Comparison of ENCODE assay signal across 7 cellular contexts in genomic region chr17:38852771-38853291, GRCh38. TPM values are rescaled to one million over a fixed set of nuclear protein-coding genes. Genes with fewer than 3 reads are reported as not detected.
DNase-seq lines count a peak whose midpoint lies in the region; ATAC-seq and TF ChIP-seq lines count a peak whose summit lies in the region.

No MANE protein-coding gene starts in this region.

- H3K27me3 ChIP-seq in esophagus (ENCODE audit: control insufficient read depth in 1 of 2, insufficient read depth in 2 of 2, low read length in 2 of 2) (no peaks in the 10 kb centered on the region), neutrophil (no peaks in the 10 kb centered on the region)

- peaks cover 58% of the 10 kb centered on the region for H3K36me3 Mint-ChIP-seq in HFFc6 (ENCODE audit: low read depth)
- H3K36me3 Mint-ChIP-seq in T-helper 2 cell treated with Interferon-gamma antibody and Interleukin-4, amounts not matched to agents 5 μg/mL and 100 μg/mL, for 36 hours (ENCODE audit: low read depth), result peaks cover 50% of the 10 kb centered on the region

- 1% methylated on average over 19 of the region's 19 CpGs for WGBS in esophagus, 2 donors

- H3K27ac Mint-ChIP-seq in HFFc6, result peak overlapping the region; percentile 99
- H3K27ac Mint-ChIP-seq in T-helper 2 cell treated with Interferon-gamma antibody and Interleukin-4, amounts not matched to agents 5 μg/mL and 100 μg/mL, for 36 hours, result peak overlapping the region; percentile 99

- H3K27ac ChIP-seq in esophagus (ENCODE audit: low read depth in 2 of 2, low read length in 1 of 2) (peak overlapping the region; percentile 97 to 98), neutrophil (peak overlapping the region; percentile 96)

- peak overlapping the region; percentile 68 to 74 for H3K4me3 ChIP-seq in esophagus (ENCODE audit: low read depth in 1 of 2, low read length in 2 of 2)
- H3K4me3 ChIP-seq in neutrophil (ENCODE audit: low read depth in 1 of 2, low read length in 1 of 2), result peak overlapping the region; percentile 82 to 97

- H3K27me3 Mint-ChIP-seq in HFFc6 (ENCODE audit: insufficient read depth), result peaks cover 10% of the 10 kb centered on the region
- no peaks in the 10 kb centered on the region for H3K27me3 Mint-ChIP-seq in T-helper 2 cell treated with Interferon-gamma antibody and Interleukin-4, amounts not matched to agents 5 μg/mL and 100 μg/mL, for 36 hours (ENCODE audit: low read depth)

- peaks cover 7% of the 10 kb centered on the region; the same call in 1 of the 2 replicates for H3K9me3 Mint-ChIP-seq in HFFc6
- no peaks in the 10 kb centered on the region for H3K9me3 Mint-ChIP-seq in T-helper 2 cell treated with Interferon-gamma antibody and Interleukin-4, amounts not matched to agents 5 μg/mL and 100 μg/mL, for 36 hours

- H3K36me3 ChIP-seq in esophagus (ENCODE audit: control insufficient read depth in 2 of 2, insufficient read depth in 2 of 2, low read length in 1 of 2) (peaks cover 5 to 12% of the 10 kb centered on the region in 2 donors), neutrophil (peaks cover 28% of the 10 kb centered on the region)

- H3K4me3 Mint-ChIP-seq in HFFc6, result peak overlapping the region; percentile 100
- H3K4me3 Mint-ChIP-seq in T-helper 2 cell treated with Interferon-gamma antibody and Interleukin-4, amounts not matched to agents 5 μg/mL and 100 μg/mL, for 36 hours, result peak overlapping the region; percentile 97

- TF ChIP-seq CTCF in HFFc6 (IDR thresholded peaks at IDR 0.05), result no peak
- TF ChIP-seq CTCF in neutrophil (IDR thresholded peaks at IDR 0.05), result no peak

- H3K9me3 ChIP-seq in esophagus (ENCODE audit: control insufficient read depth in 2 of 2, insufficient read depth in 1 of 2, low read depth in 1 of 2, low read length in 1 of 2) (no peaks in the 10 kb centered on the region), neutrophil (no peaks in the 10 kb centered on the region)

- H3K4me1 Mint-ChIP-seq in HFFc6 (ENCODE audit: low read depth), result peaks cover 59% of the 10 kb centered on the region
- H3K4me1 Mint-ChIP-seq in T-helper 2 cell treated with Interferon-gamma antibody and Interleukin-4, amounts not matched to agents 5 μg/mL and 100 μg/mL, for 36 hours (ENCODE audit: low read depth), result peaks cover 37% of the 10 kb centered on the region

- no peak for DNase-seq in HFFc6
- no peak for DNase-seq in T-helper 2 cell treated with Interferon-gamma antibody and Interleukin-4, amounts not matched to agents 5 μg/mL and 100 μg/mL, for 36 hours (ENCODE audit: low spot score)
- DNase-seq in NCI-H774 (lab: John Stamatoyannopoulos, UW), result no peak

- no peaks in the 10 kb centered on the region for H3K4me1 ChIP-seq in esophagus (ENCODE audit: control insufficient read depth in 2 of 2, insufficient read depth in 2 of 2, low read length in 1 of 2)
- H3K4me1 ChIP-seq in neutrophil (ENCODE audit: control insufficient read depth in 1 of 2, insufficient read depth in 1 of 2, low read depth in 1 of 2, low read length in 1 of 2), result peaks cover 33 to 37% of the 10 kb centered on the region in 2 experiments

- ATAC-seq in HG03175 (IDR thresholded peaks at IDR 0.05; ENCODE audit: unreplicated experiment), result no peak
- no peak for ATAC-seq in GM18519 (IDR thresholded peaks at IDR 0.05; ENCODE audit: low FRiP score, unreplicated experiment)

RNA-seq across cellular contexts. Expression of gene RPL23, which starts 0.7 kb away (rescaled TPM):
- 1,000 to 10,000 TPM; 1,099 to 1,402 (median 1,310) TPM for total RNA-seq in HFFc6 (2021; fragmentation: NEBNext Ultra II Directional; extraction: Animal tissue kit (Norgen Biotek cat#: 25700))
- 1,000 to 10,000 TPM; 2,779 to 3,117 TPM for polyA plus RNA-seq in esophagus

RNA-seq across cellular contexts. Expression of gene LASP1, which starts 17.0 kb away (rescaled TPM):
- 100 to 1,000 TPM; 428 to 517 (median 484) TPM for total RNA-seq in HFFc6 (2021; fragmentation: NEBNext Ultra II Directional; extraction: Animal tissue kit (Norgen Biotek cat#: 25700))
- 10 to 100 TPM; 26.5 to 33.0 TPM for polyA plus RNA-seq in esophagus

RNA-seq across cellular contexts. Expression of gene CWC25, which starts 27.7 kb away (rescaled TPM):
- 10 to 100 TPM; 11.0 to 13.7 (median 12.9) TPM for total RNA-seq in HFFc6 (2021; fragmentation: NEBNext Ultra II Directional; extraction: Animal tissue kit (Norgen Biotek cat#: 25700))
- 10 to 100 TPM; 15.2 to 21.0 TPM for polyA plus RNA-seq in esophagus

RNA-seq across cellular contexts. Expression of gene PIP4K2B, which starts 53.5 kb away (rescaled TPM):
- 10 to 100 TPM; 48.7 to 61.8 (median 55.5) TPM for total RNA-seq in HFFc6 (2021; fragmentation: NEBNext Ultra II Directional; extraction: Animal tissue kit (Norgen Biotek cat#: 25700))
- polyA plus RNA-seq in esophagus, result 10 to 100 TPM in 1 of 2 donors, 1 to 10 TPM in 1; 7.7 to 11.1 TPM
